Comparison of ENCODE assay signal across 11 cellular contexts in the genomic region with DNA sequence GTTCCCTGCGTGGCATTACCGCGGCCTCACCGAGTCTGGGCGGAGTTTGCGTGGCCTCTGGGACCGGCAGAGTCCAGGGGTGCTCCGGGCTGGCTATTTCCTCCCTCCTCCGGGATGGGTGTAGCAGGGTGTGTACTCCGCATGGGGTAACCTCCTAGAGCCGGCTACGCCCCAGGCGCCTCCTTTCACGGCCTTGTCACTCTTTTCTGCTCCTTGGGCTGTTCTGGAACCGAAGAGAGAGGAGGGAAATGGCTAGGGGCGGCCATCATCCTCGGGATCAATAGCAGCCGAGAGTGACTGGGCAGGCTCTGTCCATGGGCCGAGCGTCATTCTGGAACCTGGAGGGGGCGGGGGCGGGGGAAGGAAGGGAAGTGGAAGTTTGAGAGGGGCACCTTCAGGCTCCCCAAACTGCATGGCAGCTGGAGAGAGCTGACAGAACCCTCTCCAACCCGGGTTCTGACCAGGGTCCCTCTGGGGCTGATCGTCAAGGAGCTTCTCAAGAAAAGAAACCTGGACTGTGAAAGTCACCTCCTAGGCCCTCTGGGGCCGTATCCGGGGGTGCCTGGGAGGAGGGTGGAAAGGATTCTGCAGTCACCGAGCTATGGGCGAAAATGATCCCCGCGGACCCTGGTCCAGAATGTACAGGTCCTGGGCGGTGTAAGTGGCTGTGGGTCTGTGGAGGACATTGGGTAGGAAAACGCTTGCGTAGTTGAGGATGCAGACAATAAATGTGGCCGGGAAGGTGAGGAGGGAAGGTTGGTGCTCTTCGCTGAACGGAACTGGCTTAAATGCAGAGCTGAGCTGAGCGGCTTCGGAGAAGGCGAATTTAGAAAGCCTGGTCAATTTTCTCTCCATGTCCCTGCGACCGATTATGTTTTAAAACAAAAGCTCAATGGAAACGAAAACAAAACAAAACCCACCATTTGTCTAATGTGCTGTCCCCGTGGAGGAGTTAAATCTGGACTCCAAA. TPM values are rescaled to one million over a fixed set of nuclear protein-coding genes. Genes with fewer than 3 reads are reported as not detected.
DNase-seq lines count a peak whose midpoint lies in the region; ATAC-seq and FAIRE-seq lines count a peak whose summit lies in the region.
"Had no signal": no experiment of that assay in that cellular context is flagged by ENCODE, and none has a peak within 500 bp of the region (broad histone marks: within the 10 kb centered on the region; RNA-seq: fewer than 3 reads in every experiment).

No MANE protein-coding gene starts in this region.

- FAIRE-seq in RCC 7860 (lab: Jason Lieb, UNC), result no peak

- H3K4me1 Mint-ChIP-seq in activated T-helper 2 cell treated with anti-CD3 and anti-CD28 coated beads, Interferon-gamma antibody, Interleukin-2, Interleukin-4, amounts not matched to agents 10 μg/mL and 5 μg/mL and 100 μg/mL, durations not matched to agents 14 hours and 24 hours and 36 hours (ENCODE audit: low read depth), result peaks cover 25% of the 10 kb centered on the region
- H3K4me1 Mint-ChIP-seq in stimulated activated naive B cell treated with anti-CD40 and anti-IgM and Interleukin-4, amounts not matched to agents 10 μg/mL and 1 μg/mL and 100 μg/mL, for 72 hours, result peaks cover 51 to 78% of the 10 kb centered on the region in 2 donors

- H3K27ac Mint-ChIP-seq in activated T-helper 2 cell treated with anti-CD3 and anti-CD28 coated beads, Interferon-gamma antibody, Interleukin-2, Interleukin-4, amounts not matched to agents 10 μg/mL and 5 μg/mL and 100 μg/mL, durations not matched to agents 14 hours and 24 hours and 36 hours, result peak overlapping the region; percentile 29
- H3K27ac Mint-ChIP-seq in stimulated activated naive B cell treated with anti-CD40 and anti-IgM and Interleukin-4, amounts not matched to agents 10 μg/mL and 1 μg/mL and 100 μg/mL, for 72 hours, result peak overlapping the region; percentile 85

- intact Hi-C loops in activated T-helper 2 cell treated with anti-CD3 and anti-CD28 coated beads, Interferon-gamma antibody, Interleukin-2, Interleukin-4, amounts not matched to agents 10 μg/mL and 5 μg/mL and 100 μg/mL, durations not matched to agents 14 hours and 24 hours and 36 hours (cut with micrococcal nuclease), result no loop called here

- no peaks in the 10 kb centered on the region for H3K9me3 Mint-ChIP-seq in activated T-helper 2 cell treated with anti-CD3 and anti-CD28 coated beads, Interferon-gamma antibody, Interleukin-2, Interleukin-4, amounts not matched to agents 10 μg/mL and 5 μg/mL and 100 μg/mL, durations not matched to agents 14 hours and 24 hours and 36 hours
- H3K9me3 Mint-ChIP-seq in stimulated activated naive B cell treated with anti-CD40 and anti-IgM and Interleukin-4, amounts not matched to agents 10 μg/mL and 1 μg/mL and 100 μg/mL, for 72 hours, result no peaks in the 10 kb centered on the region

- H3K36me3 Mint-ChIP-seq in activated T-helper 2 cell treated with anti-CD3 and anti-CD28 coated beads, Interferon-gamma antibody, Interleukin-2, Interleukin-4, amounts not matched to agents 10 μg/mL and 5 μg/mL and 100 μg/mL, durations not matched to agents 14 hours and 24 hours and 36 hours (ENCODE audit: low read depth), result no peaks in the 10 kb centered on the region
- H3K36me3 Mint-ChIP-seq in stimulated activated naive B cell treated with anti-CD40 and anti-IgM and Interleukin-4, amounts not matched to agents 10 μg/mL and 1 μg/mL and 100 μg/mL, for 72 hours, result peaks cover 2 to 6% of the 10 kb centered on the region in 2 donors

- DNase-seq in activated T-cell treated with anti-CD3 and anti-CD28 coated beads, Interleukin-2, amount 50 U/mL, for 1 hour, result peak; percentile 33
- DNase-seq in activated T-cell treated with anti-CD3 and anti-CD28 coated beads for 4 hours (no peak), kidney tubule cell (ENCODE audit: low spot score) (peak; percentile 46), RCC 7860 (ENCODE audit: low spot score) (no peak), COLO668 (lab: John Stamatoyannopoulos, UW; ENCODE audit: unreplicated experiment) (no peak), ureter (ENCODE audit: low spot score) (no peak)
- DNase-seq in activated T-helper 2 cell treated with anti-CD3 and anti-CD28 coated beads, Interferon-gamma antibody, Interleukin-2, Interleukin-4, amounts not matched to agents 10 μg/mL and 5 μg/mL and 100 μg/mL, durations not matched to agents 14 hours and 24 hours and 36 hours (ENCODE audit: low spot score), result no peak
- no peak for DNase-seq in stimulated activated naive B cell treated with anti-CD40 and anti-IgM and Interleukin-4, amounts not matched to agents 10 μg/mL and 1 μg/mL and 100 μg/mL, for 72 hours
- DNase-seq: KG1, left cardiac atrium, trophoblast cell had no signal

- no peak overlapping the region for H3K4me3 Mint-ChIP-seq in activated T-helper 2 cell treated with anti-CD3 and anti-CD28 coated beads, Interferon-gamma antibody, Interleukin-2, Interleukin-4, amounts not matched to agents 10 μg/mL and 5 μg/mL and 100 μg/mL, durations not matched to agents 14 hours and 24 hours and 36 hours (ENCODE audit: low read depth)
- H3K4me3 Mint-ChIP-seq in stimulated activated naive B cell treated with anti-CD40 and anti-IgM and Interleukin-4, amounts not matched to agents 10 μg/mL and 1 μg/mL and 100 μg/mL, for 72 hours, result peak overlapping the region; percentile 56 to 74

- H3K27me3 Mint-ChIP-seq in activated T-helper 2 cell treated with anti-CD3 and anti-CD28 coated beads, Interferon-gamma antibody, Interleukin-2, Interleukin-4, amounts not matched to agents 10 μg/mL and 5 μg/mL and 100 μg/mL, durations not matched to agents 14 hours and 24 hours and 36 hours (ENCODE audit: low read depth), result peaks cover 88% of the 10 kb centered on the region
- peaks cover 83 to 97% of the 10 kb centered on the region in 2 donors for H3K27me3 Mint-ChIP-seq in stimulated activated naive B cell treated with anti-CD40 and anti-IgM and Interleukin-4, amounts not matched to agents 10 μg/mL and 1 μg/mL and 100 μg/mL, for 72 hours

- no peak for ATAC-seq in stimulated activated naive B cell treated with anti-CD40 and anti-IgM and Interleukin-4, amounts not matched to agents 10 μg/mL and 1 μg/mL and 100 μg/mL, for 72 hours (replicated peaks)

RNA-seq across cellular contexts. Expression of a gene that starts 3.8 kb away (rescaled TPM):
- total RNA-seq in activated T-helper 2 cell treated with anti-CD3 and anti-CD28 coated beads, Interferon-gamma antibody, Interleukin-2, Interleukin-4, amounts not matched to agents 10 μg/mL and 5 μg/mL and 100 μg/mL, durations not matched to agents 14 hours and 24 hours and 36 hours, result 0.23 and 0.37 TPM in 2 replicates
- not detected for total RNA-seq in ureter
- total RNA-seq: left cardiac atrium had no signal

RNA-seq across cellular contexts. Expression of a gene that starts 15.3 kb away (rescaled TPM):
- 101 and 107 TPM in 2 replicates for total RNA-seq in activated T-helper 2 cell treated with anti-CD3 and anti-CD28 coated beads, Interferon-gamma antibody, Interleukin-2, Interleukin-4, amounts not matched to agents 10 μg/mL and 5 μg/mL and 100 μg/mL, durations not matched to agents 14 hours and 24 hours and 36 hours
- total RNA-seq in ureter, result 48.7 TPM

Comparison
In these comparisons a context has a peak if more than half of its experiments do, and no peak if none do; other contexts are left out.
1. DNase-seq: peak in activated T-cell treated with anti-CD3 and anti-CD28 coated beads, Interleukin-2, amount 50 U/mL, for 1 hour (single experiment) and kidney tubule cell (single experiment); none in activated T-cell treated with anti-CD3 and anti-CD28 coated beads for 4 hours (single experiment), activated T-helper 2 cell treated with anti-CD3 and anti-CD28 coated beads, Interferon-gamma antibody, Interleukin-2, Interleukin-4, amounts not matched to agents 10 μg/mL and 5 μg/mL and 100 μg/mL, durations not matched to agents 14 hours and 24 hours and 36 hours (single experiment), stimulated activated naive B cell treated with anti-CD40 and anti-IgM and Interleukin-4, amounts not matched to agents 10 μg/mL and 1 μg/mL and 100 μg/mL, for 72 hours (single experiment), RCC 7860 (single experiment), COLO668 (single experiment) and ureter (single experiment).